Comparison of ENCODE assay signal across 16 cellular contexts in genomic region chr15:55277715-55278114, GRCh38. TPM values are rescaled to one million over a fixed set of nuclear protein-coding genes. Genes with fewer than 3 reads are reported as not detected.
A peak's percentile ranks its signal among the peaks of the same experiment; 100 is the strongest.
DNase-seq lines count a peak whose midpoint lies in the region; ATAC-seq and TF ChIP-seq lines count a peak whose summit lies in the region.
"Had no signal": no experiment of that assay in that cellular context is flagged by ENCODE, and none has a peak within 500 bp of the region (broad histone marks: within the 10 kb centered on the region; RNA-seq: fewer than 3 reads in every experiment).

No MANE protein-coding gene starts in this region.

- no peaks in the 10 kb centered on the region for H3K9me3 Mint-ChIP-seq in MCF 10A (ENCODE audit: unreplicated experiment)
- no peaks in the 10 kb centered on the region for H3K9me3 Mint-ChIP-seq in activated T-helper 1 cell treated with anti-CD3 and anti-CD28 coated beads, Interleukin-12 subunit alpha, Interleukin-12 subunit beta, Interleukin-2, Interleukin-4 antibody, amounts not matched to agents 30 ng/mL and 10 ng/mL and 1 ng/mL, durations not matched to agents 14 hours and 24 hours and 36 hours
- H3K9me3 Mint-ChIP-seq: endodermal cell had no signal

- DNase-seq in breast epithelium (ENCODE audit: low spot score in 2 of 2), result no peak
- no peak for DNase-seq in MCF 10A (ENCODE audit: unreplicated experiment)
- no peak for DNase-seq in activated T-helper 1 cell treated with anti-CD3 and anti-CD28 coated beads, Interleukin-12 subunit alpha, Interleukin-12 subunit beta, Interleukin-2, Interleukin-4 antibody, amounts not matched to agents 30 ng/mL and 10 ng/mL and 1 ng/mL, durations not matched to agents 14 hours and 24 hours and 36 hours (ENCODE audit: low spot score)
- DNase-seq in brain microvascular endothelial cell, result no peak
- DNase-seq: endodermal cell; foreskin fibroblast; NCI-H1092 treated with DMSO at 0.1 percent for 48 hours; NCI-H226; SK-N-SH; stimulated activated CD4-positive, alpha-beta T cell treated with anti-CD3 and anti-CD28 coated beads, Interleukin-12 subunit alpha, Interleukin-12 subunit beta, amount 100 ng/mL, for 4 hours had no signal

- H3K27ac Mint-ChIP-seq in MCF 10A (ENCODE audit: low read depth, unreplicated experiment), result no peak overlapping the region
- peak overlapping the region; percentile 92 for H3K27ac Mint-ChIP-seq in activated T-helper 1 cell treated with anti-CD3 and anti-CD28 coated beads, Interleukin-12 subunit alpha, Interleukin-12 subunit beta, Interleukin-2, Interleukin-4 antibody, amounts not matched to agents 30 ng/mL and 10 ng/mL and 1 ng/mL, durations not matched to agents 14 hours and 24 hours and 36 hours
- H3K27ac Mint-ChIP-seq: endodermal cell, WTC11 had no signal

- H3K9ac ChIP-seq in mucosa of rectum (ENCODE audit: low read depth in 1 of 2, low read length in 2 of 2), result no peak overlapping the region
- H3K9ac ChIP-seq: SK-N-SH had no signal

- H3K36me3 Mint-ChIP-seq in MCF 10A (ENCODE audit: insufficient read depth, unreplicated experiment), result peaks cover 17% of the 10 kb centered on the region
- peaks cover 25% of the 10 kb centered on the region for H3K36me3 Mint-ChIP-seq in activated T-helper 1 cell treated with anti-CD3 and anti-CD28 coated beads, Interleukin-12 subunit alpha, Interleukin-12 subunit beta, Interleukin-2, Interleukin-4 antibody, amounts not matched to agents 30 ng/mL and 10 ng/mL and 1 ng/mL, durations not matched to agents 14 hours and 24 hours and 36 hours (ENCODE audit: low read depth)
- H3K36me3 Mint-ChIP-seq: WTC11 had no signal

- intact Hi-C loops in breast epithelium (cut with DNase I; ENCODE audit: low total_unique reads), result no loop called here
- intact Hi-C loops in MCF 10A (cut with micrococcal nuclease), result no loop called here
- intact Hi-C loops in activated T-helper 1 cell treated with anti-CD3 and anti-CD28 coated beads, Interleukin-12 subunit alpha, Interleukin-12 subunit beta, Interleukin-2, Interleukin-4 antibody, amounts not matched to agents 30 ng/mL and 10 ng/mL and 1 ng/mL, durations not matched to agents 14 hours and 24 hours and 36 hours (cut with micrococcal nuclease), result loop anchor here (1.0 kb wide), 4 partner anchors 10 to 56 kb away; no protein-coding TSS in a partner anchor

- H3K9me3 ChIP-seq in breast epithelium, result no peaks in the 10 kb centered on the region
- H3K9me3 ChIP-seq in mucosa of rectum (ENCODE audit: control insufficient read depth in 2 of 2, low read length in 2 of 2), result no peaks in the 10 kb centered on the region
- H3K9me3 ChIP-seq: SK-N-SH, thoracic aorta had no signal

- no peaks in the 10 kb centered on the region for H3K27me3 ChIP-seq in breast epithelium
- no peaks in the 10 kb centered on the region for H3K27me3 ChIP-seq in mucosa of rectum (ENCODE audit: control insufficient read depth in 2 of 2, insufficient read depth in 2 of 2, low read length in 2 of 2)
- no peaks in the 10 kb centered on the region for H3K27me3 ChIP-seq in brain microvascular endothelial cell (replicated peaks)

- ATAC-seq in HG03025 (IDR thresholded peaks at IDR 0.05; ENCODE audit: low FRiP score, unreplicated experiment) (no peak), HG03139 (IDR thresholded peaks at IDR 0.05; ENCODE audit: unreplicated experiment) (no peak), HG03045 (IDR thresholded peaks at IDR 0.05; ENCODE audit: unreplicated experiment) (no peak)
- ATAC-seq: WTC11 had no signal

- no peaks in the 10 kb centered on the region for H3K27me3 Mint-ChIP-seq in MCF 10A (ENCODE audit: insufficient read depth, unreplicated experiment)
- no peaks in the 10 kb centered on the region for H3K27me3 Mint-ChIP-seq in activated T-helper 1 cell treated with anti-CD3 and anti-CD28 coated beads, Interleukin-12 subunit alpha, Interleukin-12 subunit beta, Interleukin-2, Interleukin-4 antibody, amounts not matched to agents 30 ng/mL and 10 ng/mL and 1 ng/mL, durations not matched to agents 14 hours and 24 hours and 36 hours (ENCODE audit: insufficient read depth)

- in situ Hi-C loops in brain microvascular endothelial cell (cut with HindIII; ENCODE audit: low pct_ligation_motif_present, low sequenced_read_pairs), result no loop called here

- CTCF ChIA-PET in MCF 10A (lab: Yijun Ruan, JAX), result interaction anchor here (1.3 kb wide), 2 partner anchors 10 to 13 kb away, joined by 3 to 6 read pairs; no protein-coding TSS in a partner anchor

- POLR2A ChIA-PET in MCF 10A (lab: Yijun Ruan, JAX), result interaction anchor here (2.3 to 5.2 kb wide), 2 partner anchors 10 to 26 kb away, joined by 7 to 34 read pairs; no protein-coding TSS in a partner anchor

- no peak overlapping the region for H3K4me3 Mint-ChIP-seq in MCF 10A (ENCODE audit: unreplicated experiment)
- H3K4me3 Mint-ChIP-seq in activated T-helper 1 cell treated with anti-CD3 and anti-CD28 coated beads, Interleukin-12 subunit alpha, Interleukin-12 subunit beta, Interleukin-2, Interleukin-4 antibody, amounts not matched to agents 30 ng/mL and 10 ng/mL and 1 ng/mL, durations not matched to agents 14 hours and 24 hours and 36 hours, result peak overlapping the region; percentile 72
- H3K4me3 Mint-ChIP-seq: endodermal cell, WTC11 had no signal

- no peaks in the 10 kb centered on the region for H3K4me1 ChIP-seq in breast epithelium
- H3K4me1 ChIP-seq in mucosa of rectum (ENCODE audit: control insufficient read depth in 2 of 2, insufficient read depth in 2 of 2, low read length in 2 of 2), result peaks cover 1 to 5% of the 10 kb centered on the region in 2 donors

- peaks cover 27% of the 10 kb centered on the region for H3K4me1 Mint-ChIP-seq in MCF 10A (ENCODE audit: insufficient read depth, unreplicated experiment)
- peaks cover 86% of the 10 kb centered on the region for H3K4me1 Mint-ChIP-seq in activated T-helper 1 cell treated with anti-CD3 and anti-CD28 coated beads, Interleukin-12 subunit alpha, Interleukin-12 subunit beta, Interleukin-2, Interleukin-4 antibody, amounts not matched to agents 30 ng/mL and 10 ng/mL and 1 ng/mL, durations not matched to agents 14 hours and 24 hours and 36 hours (ENCODE audit: low read depth)
- H3K4me1 Mint-ChIP-seq: endodermal cell, WTC11 had no signal

- no peak for TF ChIP-seq CTCF in breast epithelium (IDR thresholded peaks at IDR 0.05)
- no peak for TF ChIP-seq CTCF in MCF 10A (IDR thresholded peaks at IDR 0.05; ENCODE audit: unreplicated experiment)
- no peak for TF ChIP-seq CTCF in brain microvascular endothelial cell (IDR thresholded peaks at IDR 0.05; ENCODE audit: low read depth, low read length, missing control alignments)

- TF ChIP-seq POLR2A in breast epithelium (IDR thresholded peaks at IDR 0.05), result no peak

- no TSS peak for BruUV-seq in MCF 10A (replicated peaks; lab: Mats Ljungman, UMichigan)

- no peaks in the 10 kb centered on the region for H3K36me3 ChIP-seq in breast epithelium
- no peaks in the 10 kb centered on the region for H3K36me3 ChIP-seq in mucosa of rectum (ENCODE audit: control insufficient read depth in 2 of 2, insufficient read depth in 2 of 2, low read length in 2 of 2)
- no peaks in the 10 kb centered on the region for H3K36me3 ChIP-seq in brain microvascular endothelial cell (replicated peaks)
- H3K36me3 ChIP-seq: thoracic aorta had no signal

- no peak overlapping the region for H3K4me3 ChIP-seq in breast epithelium
- H3K4me3 ChIP-seq in mucosa of rectum (ENCODE audit: low read length in 2 of 2), result peak overlapping the region in 1 of 2 donors; percentile 1
- no peak overlapping the region for H3K4me3 ChIP-seq in brain microvascular endothelial cell (ENCODE audit: low read depth, low read length)
- H3K4me3 ChIP-seq: thoracic aorta had no signal

- H3K27ac ChIP-seq in breast epithelium (peak overlapping the region; percentile 10 to 13), mucosa of rectum (ENCODE audit: low read depth in 2 of 2, low read length in 2 of 2) (peak overlapping the region; percentile 3 to 74), brain microvascular endothelial cell (no peak overlapping the region)
- H3K27ac ChIP-seq: thoracic aorta had no signal

RNA-seq across cellular contexts. Expression of gene RAB27A, which starts 11.9 kb away (rescaled TPM):
- total RNA-seq in breast epithelium, result 10 to 100 TPM in 2 of 3 donors, 1 to 10 TPM in 1; 7.4 to 21.3 (median 18.3) TPM
- total RNA-seq in MCF 10A (2022), result 36.0 and 43.6 TPM in 2 replicates
- 98.6 and 100 TPM in 2 replicates for total RNA-seq in activated T-helper 1 cell treated with anti-CD3 and anti-CD28 coated beads, Interleukin-12 subunit alpha, Interleukin-12 subunit beta, Interleukin-2, Interleukin-4 antibody, amounts not matched to agents 30 ng/mL and 10 ng/mL and 1 ng/mL, durations not matched to agents 14 hours and 24 hours and 36 hours

RNA-seq across cellular contexts. Expression of gene PIGBOS1, which starts 41.2 kb away (rescaled TPM):
- total RNA-seq in breast epithelium (10 to 100 TPM; 11.8 to 15.0 (median 12.7) TPM), MCF 10A (2022) (13.9 and 16.1 TPM in 2 replicates)
- 10.3 and 11.8 TPM in 2 replicates for total RNA-seq in activated T-helper 1 cell treated with anti-CD3 and anti-CD28 coated beads, Interleukin-12 subunit alpha, Interleukin-12 subunit beta, Interleukin-2, Interleukin-4 antibody, amounts not matched to agents 30 ng/mL and 10 ng/mL and 1 ng/mL, durations not matched to agents 14 hours and 24 hours and 36 hours

RNA-seq across cellular contexts. Expression of gene PIGB, which starts 41.3 kb away (rescaled TPM):
- total RNA-seq in breast epithelium (10 to 100 TPM; 11.0 to 18.1 (median 11.5) TPM), MCF 10A (2022) (16.2 and 22.2 TPM in 2 replicates)
- total RNA-seq in activated T-helper 1 cell treated with anti-CD3 and anti-CD28 coated beads, Interleukin-12 subunit alpha, Interleukin-12 subunit beta, Interleukin-2, Interleukin-4 antibody, amounts not matched to agents 30 ng/mL and 10 ng/mL and 1 ng/mL, durations not matched to agents 14 hours and 24 hours and 36 hours, result 14.0 and 19.9 TPM in 2 replicates
